Comparison of ENCODE assay signal across 21 cellular contexts in the genomic region with DNA sequence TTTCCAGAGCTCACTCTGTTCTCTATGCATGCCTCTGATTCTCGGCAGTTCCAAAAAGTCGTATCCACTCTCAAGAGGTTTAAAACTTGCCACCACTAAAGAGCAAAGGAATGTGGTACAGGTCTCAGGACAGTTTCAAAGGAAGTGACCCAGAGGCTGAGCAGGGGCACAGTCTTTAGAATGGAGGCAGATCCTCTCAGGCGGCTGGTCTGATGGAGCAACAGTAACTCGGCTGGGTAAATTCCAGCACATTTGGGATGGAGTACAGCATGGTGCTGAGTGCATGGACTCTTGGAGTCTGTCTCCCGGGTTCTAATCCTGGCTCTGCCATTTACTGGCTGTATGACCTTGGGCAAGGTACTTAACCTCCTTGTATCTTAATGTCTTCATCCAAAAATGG.
"Had no signal": no experiment of that assay in that cellular context is flagged by ENCODE, and none has a peak within 500 bp of the region (broad histone marks: within the 10 kb centered on the region; RNA-seq: fewer than 3 reads in every experiment).

No MANE protein-coding gene starts in this region.

- DNase-seq: activated CD4-positive, alpha-beta memory T cell treated with anti-CD3 and anti-CD28 coated beads, Interleukin-2, amount 10 ng/mL, durations not matched to agents 7 days and 5 days; activated CD4-positive, alpha-beta T cell treated with anti-CD3 and anti-CD28 coated beads for 4 hours; activated effector memory CD4-positive, alpha-beta T cell treated with Interleukin-2 at 50 U/mL for 16 hours; activated naive CD4-positive, alpha-beta T cell treated with anti-CD3 and anti-CD28 coated beads, Interleukin-2, amount 10 ng/mL, durations not matched to agents 7 days and 5 days; activated T-cell treated with anti-CD3 and anti-CD28 coated beads, Interleukin-2, amount 50 U/mL, for 4 hours; dermis blood vessel endothelial cell; effector memory CD4-positive, alpha-beta T cell; heart right ventricle; mesenchymal stem cell; nucleus accumbens; posterior cingulate gyrus; retina; spleen; stimulated activated CD4-positive, alpha-beta T cell treated with anti-CD3 and anti-CD28 coated beads, Interleukin-4, amount 100 ng/mL, for 4 hours; stimulated activated naive CD4-positive, alpha-beta T cell; SW 1271; T-helper 2 cell; tibial artery had no signal

- H3K4me3 Mint-ChIP-seq: activated CD4-positive, alpha-beta memory T cell treated with anti-CD3 and anti-CD28 coated beads, Interleukin-2, amount 10 ng/mL, durations not matched to agents 7 days and 5 days; activated naive CD4-positive, alpha-beta T cell treated with anti-CD3 and anti-CD28 coated beads, Interleukin-2, amount 10 ng/mL, durations not matched to agents 7 days and 5 days; activated T-cell treated with anti-CD3 and anti-CD28 coated beads, Interleukin-2, amount 50 U/mL, for 4 hours; natural killer cell treated with Interleukin-12 subunit alpha and Interleukin-12 subunit beta and Interleukin-15 and Interleukin-18, amount 100 ng/mL, for 72 hours had no signal

- H3K27ac ChIP-seq: esophagus muscularis mucosa, gastroesophageal sphincter, heart right ventricle, tibial artery had no signal

- H3K27me3 ChIP-seq: esophagus muscularis mucosa, gastroesophageal sphincter, spleen, tibial artery had no signal

- H3K9me3 Mint-ChIP-seq: activated CD4-positive, alpha-beta memory T cell treated with anti-CD3 and anti-CD28 coated beads, Interleukin-2, amount 10 ng/mL, durations not matched to agents 7 days and 5 days; activated naive CD4-positive, alpha-beta T cell treated with anti-CD3 and anti-CD28 coated beads, Interleukin-2, amount 10 ng/mL, durations not matched to agents 7 days and 5 days; activated T-cell treated with anti-CD3 and anti-CD28 coated beads, Interleukin-2, amount 50 U/mL, for 4 hours; natural killer cell treated with Interleukin-12 subunit alpha and Interleukin-12 subunit beta and Interleukin-15 and Interleukin-18, amount 100 ng/mL, for 72 hours had no signal

- ATAC-seq: activated T-cell treated with anti-CD3 and anti-CD28 coated beads, Interleukin-2, amount 50 U/mL, for 4 hours; gastroesophageal sphincter; heart right ventricle; natural killer cell treated with Interleukin-12 subunit alpha and Interleukin-12 subunit beta and Interleukin-15 and Interleukin-18, amount 100 ng/mL, for 72 hours had no signal

- H3K27ac Mint-ChIP-seq: activated CD4-positive, alpha-beta memory T cell treated with anti-CD3 and anti-CD28 coated beads, Interleukin-2, amount 10 ng/mL, durations not matched to agents 7 days and 5 days; activated naive CD4-positive, alpha-beta T cell treated with anti-CD3 and anti-CD28 coated beads, Interleukin-2, amount 10 ng/mL, durations not matched to agents 7 days and 5 days; natural killer cell treated with Interleukin-12 subunit alpha and Interleukin-12 subunit beta and Interleukin-15 and Interleukin-18, amount 100 ng/mL, for 72 hours had no signal

- H3K9me3 ChIP-seq: esophagus muscularis mucosa, gastroesophageal sphincter, heart right ventricle, spleen, tibial artery had no signal

- H3K4me1 ChIP-seq: esophagus muscularis mucosa, gastroesophageal sphincter had no signal

- H3K36me3 Mint-ChIP-seq: activated naive CD4-positive, alpha-beta T cell treated with anti-CD3 and anti-CD28 coated beads, Interleukin-2, amount 10 ng/mL, durations not matched to agents 7 days and 5 days; natural killer cell treated with Interleukin-12 subunit alpha and Interleukin-12 subunit beta and Interleukin-15 and Interleukin-18, amount 100 ng/mL, for 72 hours had no signal

- H3K4me3 ChIP-seq: esophagus muscularis mucosa, gastroesophageal sphincter, heart right ventricle, spleen, tibial artery had no signal

- H3K36me3 ChIP-seq: esophagus muscularis mucosa, gastroesophageal sphincter, heart right ventricle, spleen, tibial artery had no signal
